8 cellular contexts compared by ENCODE assay signal in the genomic region with DNA sequence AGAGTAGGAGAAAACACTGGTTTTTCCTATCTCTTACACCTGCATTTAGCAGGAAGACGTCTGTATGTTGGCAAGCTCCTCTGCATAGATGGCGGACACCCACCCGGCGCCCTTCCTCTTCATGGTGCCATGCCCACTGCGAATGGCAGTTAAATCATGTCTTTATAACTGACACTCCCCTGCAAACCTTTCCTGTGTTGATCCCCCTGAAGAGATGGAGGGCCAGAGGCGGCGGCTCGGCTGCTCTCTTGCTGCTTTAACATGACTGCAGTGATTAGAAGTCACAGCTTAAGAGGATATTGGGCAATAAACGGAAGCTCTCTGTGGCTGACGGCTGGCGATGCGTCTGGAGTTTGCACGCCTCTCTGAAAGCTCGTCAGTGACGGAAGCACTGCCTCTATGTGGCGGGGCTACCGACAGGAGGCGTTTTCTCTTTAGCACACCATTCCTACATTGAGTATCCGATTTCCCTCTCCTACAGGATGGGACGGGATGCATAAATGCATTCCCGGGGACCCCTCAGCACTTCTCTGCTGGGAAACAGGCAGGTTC. TPM values are rescaled to one million over a fixed set of nuclear protein-coding genes. Genes with fewer than 3 reads are reported as not detected.
A peak's percentile ranks its signal among the peaks of the same experiment; 100 is the strongest.
DNase-seq lines count a peak whose midpoint lies in the region; ATAC-seq, FAIRE-seq and TF ChIP-seq lines count a peak whose summit lies in the region.

No MANE protein-coding gene starts in this region.

- H3K27ac ChIP-seq in coronary artery (peak overlapping the region in 1 of 2 donors; percentile 16), upper lobe of left lung (peak overlapping the region in 2 of 4 donors; percentile 6 to 39)

- TF ChIP-seq POLR2A in upper lobe of left lung (IDR thresholded peaks at IDR 0.05), result peak in 1 of 4 donors; percentile 23

- FAIRE-seq in D721Med (lab: Jason Lieb, UNC), result peak; percentile 51

- no peaks in the 10 kb centered on the region for H3K36me3 ChIP-seq in upper lobe of left lung

- peaks cover 0 to 10% (median 2%) of the 10 kb centered on the region in 4 donors for H3K4me1 ChIP-seq in upper lobe of left lung

- H3K36me3 Mint-ChIP-seq in neural crest cell (ENCODE audit: low read depth), result no peaks in the 10 kb centered on the region

- DNase-seq in D721Med (ENCODE audit: insufficient read length, low spot score) (peak; percentile 70), coronary artery (ENCODE audit: low spot score) (no peak), neural crest cell (ENCODE audit: low read depth, low spot score) (no peak), upper lobe of left lung (peak in 1 of 2 donors; percentile 79), COLO668 (lab: John Stamatoyannopoulos, UW; ENCODE audit: unreplicated experiment) (no peak), A172 (ENCODE audit: low spot score) (no peak)
- peak; percentile 15 for DNase-seq in activated CD4-positive, CD25-positive, alpha-beta regulatory T cell treated with anti-CD3 and anti-CD28 coated beads, Interleukin-2, amount 50 U/mL, for 16 hours (ENCODE audit: low read depth, low spot score)

- no peaks in the 10 kb centered on the region for H3K9me3 Mint-ChIP-seq in neural crest cell

- no peaks in the 10 kb centered on the region for H3K9me3 ChIP-seq in upper lobe of left lung

- no peak overlapping the region for H3K27ac Mint-ChIP-seq in neural crest cell (ENCODE audit: unreplicated experiment)

- H3K27me3 Mint-ChIP-seq in neural crest cell (ENCODE audit: low read depth), result peaks cover 21% of the 10 kb centered on the region

- TF ChIP-seq CTCF in D721Med (IDR thresholded peaks at IDR 0.05; ENCODE audit: insufficient read depth, missing control alignments), result no peak
- TF ChIP-seq CTCF in coronary artery (IDR thresholded peaks at IDR 0.05), result no peak
- TF ChIP-seq CTCF in neural crest cell (conservative IDR thresholded peaks at IDR 0.05), result peak; percentile 37
- TF ChIP-seq CTCF in upper lobe of left lung (IDR thresholded peaks at IDR 0.05), result peak in 4 of 6 experiments; percentile 43 to 62 (median 54)

- ATAC-seq in HG03097 (IDR thresholded peaks at IDR 0.05; ENCODE audit: low FRiP score, unreplicated experiment) (peak; percentile 71), upper lobe of left lung (ENCODE audit: low FRiP score in 2 of 2) (peak; percentile 75 to 76)

- H3K4me1 Mint-ChIP-seq in neural crest cell, result no peaks in the 10 kb centered on the region

- H3K27me3 ChIP-seq in upper lobe of left lung, result no peaks in the 10 kb centered on the region

- WGBS in upper lobe of left lung, 2 donors, result 28 to 58% methylated on average over 21 of the region's 21 CpGs

- H3K4me3 Mint-ChIP-seq in neural crest cell, result no peak overlapping the region

- TF ChIP-seq EP300 in upper lobe of left lung (IDR thresholded peaks at IDR 0.05), result no peak

- peak overlapping the region; percentile 40 for H3K4me3 ChIP-seq in coronary artery
- H3K4me3 ChIP-seq in upper lobe of left lung, result peak overlapping the region in 1 of 4 donors; percentile 30

RNA-seq across cellular contexts. Expression of gene SNRPA1, which starts 25.5 kb away (rescaled TPM):
- total RNA-seq in neural crest cell (118 and 132 TPM in 2 replicates), upper lobe of left lung (10 to 100 TPM; 32.1 to 53.4 (median 40.2) TPM)
- total RNA-seq in A172 (2014; rRNA removed; shearing (Covaris generic)), result 51.2 and 62.6 TPM in 2 replicates

RNA-seq across cellular contexts. Expression of gene SELENOS, which starts 43.3 kb away (rescaled TPM):
- 37.8 and 42.1 TPM in 2 replicates for total RNA-seq in neural crest cell
- 100 to 1,000 TPM in 2 of 6 donors, 10 to 100 TPM in 4; 48.2 to 106 (median 78.2) TPM for total RNA-seq in upper lobe of left lung
- total RNA-seq in A172 (2014; rRNA removed; shearing (Covaris generic)), result 61.8 and 83.1 TPM in 2 replicates

Comparison
In these comparisons a context has a peak if more than half of its experiments do, and no peak if none do; other contexts are left out.
1. DNase-seq: peak in D721Med (single experiment) and activated CD4-positive, CD25-positive, alpha-beta regulatory T cell treated with anti-CD3 and anti-CD28 coated beads, Interleukin-2, amount 50 U/mL, for 16 hours (single experiment); none in coronary artery (single experiment), neural crest cell (single experiment), COLO668 (single experiment) and A172 (single experiment).
2. CTCF ChIP-seq: peak in neural crest cell (single experiment) and upper lobe of left lung (4 of 6); none in D721Med (single experiment) and coronary artery (single experiment).